1 cellular context compared by ENCODE assay signal in genomic region chr9:106915851-106916250, GRCh38.
TF ChIP-seq lines count a peak whose summit lies in the region.

No MANE protein-coding gene starts in this region.

TF ChIP-seq in WTC11, 78 proteins besides CTCF, POLR2A, EP300 and RAD21 (continued from another document):
- no peak for TF ChIP-seq ZNF138 (CRISPR knock-in tag; conservative IDR thresholded peaks at IDR 0.05)
